8 cellular contexts compared by ENCODE assay signal in the genomic region with DNA sequence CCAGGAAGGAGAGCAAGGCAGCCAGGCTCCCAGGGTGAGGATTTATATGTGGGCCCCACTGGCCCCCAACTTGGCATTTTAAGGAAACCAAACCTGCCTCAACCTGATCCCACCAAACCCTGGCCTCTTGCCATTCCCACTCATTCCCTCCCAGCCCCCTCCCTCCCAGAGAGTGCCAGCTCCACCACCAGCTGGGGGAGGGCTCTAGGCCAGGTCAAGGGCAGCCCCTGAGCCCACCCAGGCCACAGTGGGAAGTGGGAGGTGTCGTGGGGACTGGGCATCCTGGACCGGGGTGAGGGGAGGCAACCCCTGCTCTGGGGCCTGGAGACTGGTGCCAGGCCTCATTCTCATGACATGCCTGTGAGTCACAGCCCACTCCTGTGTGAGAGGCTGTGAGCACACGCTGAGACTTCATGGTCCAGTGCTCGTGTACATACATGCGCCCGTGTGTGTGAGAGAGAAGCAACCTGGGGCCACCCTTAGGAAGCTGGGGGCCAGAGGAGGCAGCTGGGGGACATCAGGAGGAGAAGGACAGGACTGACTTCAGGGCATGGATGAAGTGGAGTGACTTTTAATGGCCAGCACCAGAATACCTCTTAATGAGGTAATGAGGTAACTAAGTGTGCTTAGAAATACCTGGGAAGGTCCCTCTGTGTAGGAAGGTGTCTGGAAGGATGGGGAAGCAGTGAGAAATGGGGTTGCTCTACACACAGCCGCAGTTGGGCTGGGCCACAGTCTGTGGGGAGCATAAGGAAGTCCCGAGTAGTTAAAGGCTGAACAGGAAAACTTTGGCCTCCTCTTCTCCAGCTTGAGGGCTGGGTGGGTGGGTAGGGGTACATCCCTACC. TPM values are rescaled to one million over a fixed set of nuclear protein-coding genes. Genes with fewer than 3 reads are reported as not detected.
DNase-seq lines count a peak whose midpoint lies in the region; ATAC-seq and TF ChIP-seq lines count a peak whose summit lies in the region.

A gene (minus strand): TSS at position 316 of the 846 bp plus-strand sequence. CDS start 1,967 bp downstream, outside the sequence.

- no peaks in the 10 kb centered on the region for H4K20me1 ChIP-seq in PC-9 (ENCODE audit: insufficient read depth)

- no peaks in the 10 kb centered on the region for H3K79me2 ChIP-seq in PC-9 (ENCODE audit: low read depth)

- peak within 1 kb of the TSS; percentile 98 for H3K27ac Mint-ChIP-seq in Caco-2 (ENCODE audit: unreplicated experiment)
- peak within 1 kb of the TSS; percentile 91 to 100 for H3K27ac Mint-ChIP-seq in activated naive CD4-positive, alpha-beta T cell treated with anti-CD3 and anti-CD28 coated beads, Interleukin-2, amount 50 U/mL, for 72 hours

- intact Hi-C loops in Caco-2 (cut with micrococcal nuclease; ENCODE audit: unreplicated experiment) = loop anchor here (1.0 to 10.0 kb wide), 3 partner anchors 13 to 211 kb away; a partner anchor contains a TSS
- intact Hi-C loops in PC-9 (cut with micrococcal nuclease; ENCODE audit: unreplicated experiment) = loop anchor here (2.0 to 10.0 kb wide), 4 partner anchors 17 to 422 kb away; a partner anchor contains a TSS
- intact Hi-C loops in left ventricle myocardium superior (cut with micrococcal nuclease) = no loop called here
- intact Hi-C loops in sciatic nerve (cut with DNase I) = loop anchor here (5.0 kb wide), 1 partner anchor 33 kb away; no protein-coding TSS in a partner anchor

- CTCF ChIA-PET in Caco-2 (lab: Charles Lee) (interaction anchor here (0.6 to 1.2 kb wide), 16 partner anchors 10 to 227 kb away, joined by 3 to 9 read pairs (median 5); a partner anchor contains a TSS), PC-9 (lab: Charles Lee) (interaction anchor here (0.5 to 1.2 kb wide), 9 partner anchors 21 to 1475 kb away, joined by 3 to 6 read pairs (median 4); a partner anchor contains a TSS)

- peak within 1 kb of the TSS; percentile 34 for H3K4me3 Mint-ChIP-seq in Caco-2 (ENCODE audit: unreplicated experiment)

- DNase-seq in Caco-2 (peak in 1 of 2 experiments; percentile 52), PC-9 (peak; percentile 65 to 86), left ventricle myocardium superior (no peak), sciatic nerve (ENCODE audit: low spot score) (peak; percentile 67), RPMI8226 (no peak)
- DNase-seq in activated naive CD4-positive, alpha-beta T cell treated with anti-CD3 and anti-CD28 coated beads, Interleukin-2, amount 50 U/mL, for 72 hours (ENCODE audit: low spot score in 2 of 2) = peak; percentile 55 to 77

- peak within 1 kb of the TSS; percentile 72 for H3K4me2 ChIP-seq in PC-9

- H3F3A ChIP-seq in PC-9 (ENCODE audit: insufficient read depth, low read depth) = peaks cover 40% of the 10 kb centered on the region

- BruUV-seq in Caco-2 (replicated peaks; lab: Mats Ljungman, UMichigan) = TSS peak; percentile 29
- no TSS peak for BruUV-seq in PC-9 (replicated peaks; lab: Mats Ljungman, UMichigan)

- H3K4me1 ChIP-seq in Caco-2 (peaks cover 58% of the 10 kb centered on the region), PC-9 (replicated peaks; ENCODE audit: insufficient read depth) (peaks cover 56% of the 10 kb centered on the region)

- no peaks in the 10 kb centered on the region for H3K27me3 ChIP-seq in Caco-2 (replicated peaks; ENCODE audit: control insufficient read depth, insufficient read depth, low read length)
- H3K27me3 ChIP-seq in PC-9 (ENCODE audit: insufficient read depth, low read depth) = no peaks in the 10 kb centered on the region

- no peak within 1 kb of the TSS for H2AFZ ChIP-seq in PC-9

- H3K36me3 Mint-ChIP-seq in Caco-2 (ENCODE audit: insufficient read depth, unreplicated experiment) = peaks cover 15% of the 10 kb centered on the region
- H3K36me3 Mint-ChIP-seq in activated naive CD4-positive, alpha-beta T cell treated with anti-CD3 and anti-CD28 coated beads, Interleukin-2, amount 50 U/mL, for 72 hours = no peaks in the 10 kb centered on the region

- H3K27ac ChIP-seq in PC-9 = peak within 1 kb of the TSS; percentile 97

- no peak within 1 kb of the TSS for H3K4me3 ChIP-seq in Caco-2 (ENCODE audit: low read depth, low read length)
- H3K4me3 ChIP-seq in PC-9 = peak within 1 kb of the TSS; percentile 2; the same call in 1 of the 2 replicates

- peaks cover 50% of the 10 kb centered on the region for H3K4me1 Mint-ChIP-seq in Caco-2 (ENCODE audit: low read depth, unreplicated experiment)

- H3K36me3 ChIP-seq in Caco-2 (ENCODE audit: control insufficient read depth, insufficient read depth, low read length) (no peaks in the 10 kb centered on the region), PC-9 (ENCODE audit: low read depth) (no peaks in the 10 kb centered on the region)

- no peaks in the 10 kb centered on the region for H3K9me3 ChIP-seq in Caco-2
- no peaks in the 10 kb centered on the region for H3K9me3 ChIP-seq in PC-9 (ENCODE audit: insufficient read depth, low read depth)

- POLR2A ChIA-PET in Caco-2 (lab: Charles Lee) = interaction anchor here (0.5 to 1.5 kb wide), 16 partner anchors 10 to 412 kb away, joined by 3 to 14 read pairs (median 6); a partner anchor contains a TSS
- POLR2A ChIA-PET in PC-9 (lab: Charles Lee; ENCODE audit: unreplicated experiment) = interaction anchor here (0.5 to 2.2 kb wide), 18 partner anchors 20 to 619 kb away, joined by 3 to 26 read pairs (median 6); a partner anchor contains a TSS

- ATAC-seq in HG02610 (IDR thresholded peaks at IDR 0.05; ENCODE audit: unreplicated experiment) (peak; percentile 58), left ventricle myocardium superior (peak; percentile 28), sciatic nerve (peak; percentile 31), HG02763 (IDR thresholded peaks at IDR 0.05; ENCODE audit: unreplicated experiment) (no peak)
- peak; percentile 54 to 71 for ATAC-seq in activated naive CD4-positive, alpha-beta T cell treated with anti-CD3 and anti-CD28 coated beads, Interleukin-2, amount 50 U/mL, for 72 hours

- TF ChIP-seq CTCF in Caco-2 (IDR thresholded peaks at IDR 0.05; ENCODE audit: insufficient read depth in 1 of 2, low read depth in 1 of 2, low read length in 1 of 2, severe bottlenecking in 1 of 2, unreplicated experiment in 1 of 2) = no peak
- TF ChIP-seq CTCF in PC-9 (conservative IDR thresholded peaks at IDR 0.05) = no peak

- no peaks in the 10 kb centered on the region for H3K9me3 Mint-ChIP-seq in Caco-2 (ENCODE audit: unreplicated experiment)
- H3K9me3 Mint-ChIP-seq in activated naive CD4-positive, alpha-beta T cell treated with anti-CD3 and anti-CD28 coated beads, Interleukin-2, amount 50 U/mL, for 72 hours = no peaks in the 10 kb centered on the region

- no peaks in the 10 kb centered on the region for H3K9me2 ChIP-seq in PC-9 (ENCODE audit: insufficient read depth)

- H3K27me3 Mint-ChIP-seq in Caco-2 (ENCODE audit: insufficient read depth, unreplicated experiment) = no peaks in the 10 kb centered on the region

RNA-seq across cellular contexts. Expression of the gene that starts here (rescaled TPM):
- 2.4 and 3.0 TPM in 2 replicates for total RNA-seq in Caco-2 (2022)
- 145 and 147 TPM in 2 replicates for total RNA-seq in PC-9 (2021)
- total RNA-seq in activated naive CD4-positive, alpha-beta T cell treated with anti-CD3 and anti-CD28 coated beads, Interleukin-2, amount 50 U/mL, for 72 hours = 1 to 10 TPM; 1.0 to 7.8 TPM
- total RNA-seq in left ventricle myocardium superior = 1.9 TPM
- total RNA-seq in sciatic nerve = 3.5 TPM

Comparison
In these comparisons a context has a peak if more than half of its experiments do, and no peak if none do; other contexts are left out.
1. RNA of the gene that starts here (total RNA-seq): 145 to 147 TPM in PC-9; 1.0 to 7.8 TPM in activated naive CD4-positive, alpha-beta T cell treated with anti-CD3 and anti-CD28 coated beads, Interleukin-2, amount 50 U/mL, for 72 hours, 3.5 TPM in sciatic nerve (single experiment), 2.4 to 3.0 TPM in Caco-2 and 1.9 TPM in left ventricle myocardium superior (single experiment); every median in the first group is over 10 times any median in the second.
2. DNase-seq: peak in PC-9 (2 of 2), activated naive CD4-positive, alpha-beta T cell treated with anti-CD3 and anti-CD28 coated beads, Interleukin-2, amount 50 U/mL, for 72 hours (2 of 2) and sciatic nerve (single experiment); none in left ventricle myocardium superior (single experiment) and RPMI8226 (single experiment).